In the genomic region with DNA sequence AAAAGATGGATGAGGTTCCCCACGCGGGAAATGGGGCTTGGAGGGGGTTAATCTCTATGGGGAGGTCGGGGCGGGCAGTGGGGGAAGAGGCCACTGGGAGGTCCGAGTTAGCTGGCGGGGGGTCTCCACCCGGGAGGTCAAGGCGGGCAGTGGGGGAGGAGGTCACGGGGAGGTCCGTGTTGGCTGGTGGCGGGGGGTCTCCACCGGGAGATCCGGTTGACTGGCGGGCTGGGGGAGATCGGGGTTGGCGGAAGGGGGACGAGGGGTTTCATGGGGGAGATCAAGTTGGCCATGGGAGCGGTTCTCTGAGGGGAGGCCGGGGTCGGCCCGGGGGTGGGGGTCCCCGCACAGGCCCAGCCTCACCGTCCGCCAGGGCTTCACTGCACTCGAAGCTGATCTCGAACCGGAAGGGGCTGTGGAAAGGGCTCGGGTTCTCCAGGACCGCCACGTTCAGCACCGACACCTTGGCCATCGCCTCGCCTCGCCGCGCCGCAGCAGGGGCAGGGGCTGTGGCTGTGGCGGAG, we compare ENCODE assay signal across 1 cellular context.
A peak's percentile ranks its signal among the peaks of the same experiment; 100 is the strongest.
TF ChIP-seq lines count a peak whose summit lies in the region.

No MANE protein-coding gene starts in this region.

TF ChIP-seq in K562, 482 proteins besides CTCF, POLR2A, EP300 and RAD21 (continued from another document):
- TF ChIP-seq, protein P1, sequence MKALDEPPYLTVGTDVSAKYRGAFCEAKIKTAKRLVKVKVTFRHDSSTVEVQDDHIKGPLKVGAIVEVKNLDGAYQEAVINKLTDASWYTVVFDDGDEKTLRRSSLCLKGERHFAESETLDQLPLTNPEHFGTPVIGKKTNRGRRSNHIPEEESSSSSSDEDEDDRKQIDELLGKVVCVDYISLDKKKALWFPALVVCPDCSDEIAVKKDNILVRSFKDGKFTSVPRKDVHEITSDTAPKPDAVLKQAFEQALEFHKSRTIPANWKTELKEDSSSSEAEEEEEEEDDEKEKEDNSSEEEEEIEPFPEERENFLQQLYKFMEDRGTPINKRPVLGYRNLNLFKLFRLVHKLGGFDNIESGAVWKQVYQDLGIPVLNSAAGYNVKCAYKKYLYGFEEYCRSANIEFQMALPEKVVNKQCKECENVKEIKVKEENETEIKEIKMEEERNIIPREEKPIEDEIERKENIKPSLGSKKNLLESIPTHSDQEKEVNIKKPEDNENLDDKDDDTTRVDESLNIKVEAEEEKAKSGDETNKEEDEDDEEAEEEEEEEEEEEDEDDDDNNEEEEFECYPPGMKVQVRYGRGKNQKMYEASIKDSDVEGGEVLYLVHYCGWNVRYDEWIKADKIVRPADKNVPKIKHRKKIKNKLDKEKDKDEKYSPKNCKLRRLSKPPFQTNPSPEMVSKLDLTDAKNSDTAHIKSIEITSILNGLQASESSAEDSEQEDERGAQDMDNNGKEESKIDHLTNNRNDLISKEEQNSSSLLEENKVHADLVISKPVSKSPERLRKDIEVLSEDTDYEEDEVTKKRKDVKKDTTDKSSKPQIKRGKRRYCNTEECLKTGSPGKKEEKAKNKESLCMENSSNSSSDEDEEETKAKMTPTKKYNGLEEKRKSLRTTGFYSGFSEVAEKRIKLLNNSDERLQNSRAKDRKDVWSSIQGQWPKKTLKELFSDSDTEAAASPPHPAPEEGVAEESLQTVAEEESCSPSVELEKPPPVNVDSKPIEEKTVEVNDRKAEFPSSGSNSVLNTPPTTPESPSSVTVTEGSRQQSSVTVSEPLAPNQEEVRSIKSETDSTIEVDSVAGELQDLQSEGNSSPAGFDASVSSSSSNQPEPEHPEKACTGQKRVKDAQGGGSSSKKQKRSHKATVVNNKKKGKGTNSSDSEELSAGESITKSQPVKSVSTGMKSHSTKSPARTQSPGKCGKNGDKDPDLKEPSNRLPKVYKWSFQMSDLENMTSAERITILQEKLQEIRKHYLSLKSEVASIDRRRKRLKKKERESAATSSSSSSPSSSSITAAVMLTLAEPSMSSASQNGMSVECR (CRISPR knock-in tag; IDR thresholded peaks at IDR 0.05): peak; percentile 73; the same call in 1 of the 2 replicates
- TF ChIP-seq PHF8 (IDR thresholded peaks at IDR 0.05; ENCODE audit: borderline replicate concordance, low read length) (peak; percentile 83; the same call in 1 of the 2 replicates), NR2C2 (CRISPR knock-in tag; IDR thresholded peaks at IDR 0.05) (peak; percentile 72; the same call in 1 of the 2 replicates), NR2C2 (tag; IDR thresholded peaks at IDR 0.05) (no peak), BRD4 (IDR thresholded peaks at IDR 0.05) (no peak), POLR2G (IDR thresholded peaks at IDR 0.05; ENCODE audit: low read depth, low read length) (peak; percentile 99), RBBP5 (IDR thresholded peaks at IDR 0.05; ENCODE audit: borderline replicate concordance, insufficient read depth, low read length, poor library complexity, severe bottlenecking) (peak; percentile 59), SAFB (IDR thresholded peaks at IDR 0.05; ENCODE audit: borderline replicate concordance, low read depth, low read length) (peak; percentile 54; the same call in 1 of the 2 replicates), NFRKB (IDR thresholded peaks at IDR 0.05; ENCODE audit: low read depth) (no peak), NFIX (CRISPR knock-in tag; IDR thresholded peaks at IDR 0.05; ENCODE audit: low read depth) (no peak)
- TF ChIP-seq, protein P2, sequence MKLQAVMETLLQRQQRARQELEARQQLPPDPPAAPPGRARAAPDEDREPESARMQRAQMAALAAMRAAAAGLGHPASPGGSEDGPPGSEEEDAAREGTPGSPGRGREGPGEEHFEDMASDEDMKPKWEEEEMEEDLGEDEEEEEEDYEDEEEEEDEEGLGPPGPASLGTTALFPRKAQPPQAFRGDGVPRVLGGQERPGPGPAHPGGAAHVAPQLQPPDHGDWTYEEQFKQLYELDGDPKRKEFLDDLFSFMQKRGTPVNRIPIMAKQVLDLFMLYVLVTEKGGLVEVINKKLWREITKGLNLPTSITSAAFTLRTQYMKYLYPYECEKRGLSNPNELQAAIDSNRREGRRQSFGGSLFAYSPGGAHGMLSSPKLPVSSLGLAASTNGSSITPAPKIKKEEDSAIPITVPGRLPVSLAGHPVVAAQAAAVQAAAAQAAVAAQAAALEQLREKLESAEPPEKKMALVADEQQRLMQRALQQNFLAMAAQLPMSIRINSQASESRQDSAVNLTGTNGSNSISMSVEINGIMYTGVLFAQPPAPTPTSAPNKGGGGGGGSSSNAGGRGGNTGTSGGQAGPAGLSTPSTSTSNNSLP (IDR thresholded peaks at IDR 0.05; ENCODE audit: borderline replicate concordance, low read depth, low read length): no peak
- TF ChIP-seq, protein P3, sequence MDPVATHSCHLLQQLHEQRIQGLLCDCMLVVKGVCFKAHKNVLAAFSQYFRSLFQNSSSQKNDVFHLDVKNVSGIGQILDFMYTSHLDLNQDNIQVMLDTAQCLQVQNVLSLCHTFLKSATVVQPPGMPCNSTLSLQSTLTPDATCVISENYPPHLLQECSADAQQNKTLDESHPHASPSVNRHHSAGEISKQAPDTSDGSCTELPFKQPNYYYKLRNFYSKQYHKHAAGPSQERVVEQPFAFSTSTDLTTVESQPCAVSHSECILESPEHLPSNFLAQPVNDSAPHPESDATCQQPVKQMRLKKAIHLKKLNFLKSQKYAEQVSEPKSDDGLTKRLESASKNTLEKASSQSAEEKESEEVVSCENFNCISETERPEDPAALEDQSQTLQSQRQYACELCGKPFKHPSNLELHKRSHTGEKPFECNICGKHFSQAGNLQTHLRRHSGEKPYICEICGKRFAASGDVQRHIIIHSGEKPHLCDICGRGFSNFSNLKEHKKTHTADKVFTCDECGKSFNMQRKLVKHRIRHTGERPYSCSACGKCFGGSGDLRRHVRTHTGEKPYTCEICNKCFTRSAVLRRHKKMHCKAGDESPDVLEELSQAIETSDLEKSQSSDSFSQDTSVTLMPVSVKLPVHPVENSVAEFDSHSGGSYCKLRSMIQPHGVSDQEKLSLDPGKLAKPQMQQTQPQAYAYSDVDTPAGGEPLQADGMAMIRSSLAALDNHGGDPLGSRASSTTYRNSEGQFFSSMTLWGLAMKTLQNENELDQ (CRISPR knock-in tag; IDR thresholded peaks at IDR 0.05; ENCODE audit: borderline replicate concordance): 0 out of 2 replicates have a peak, but pooled peaks have one; percentile 34
TF ChIP-seq in K562: peak in this region for 35.
